Comparison of ENCODE assay signal across 18 cellular contexts in genomic region chr20:40953856-40954255, GRCh38.
A peak's percentile ranks its signal among the peaks of the same experiment; 100 is the strongest.
DNase-seq lines count a peak whose midpoint lies in the region; ATAC-seq and TF ChIP-seq lines count a peak whose summit lies in the region.
"Had no signal": no experiment of that assay in that cellular context is flagged by ENCODE, and none has a peak within 500 bp of the region (broad histone marks: within the 10 kb centered on the region; RNA-seq: fewer than 3 reads in every experiment).

No MANE protein-coding gene starts in this region.

- no peak overlapping the region for H3K27ac Mint-ChIP-seq in activated CD8-positive, alpha-beta T cell treated with anti-CD3 and anti-CD28 coated beads for 36 hours
- no peak overlapping the region for H3K27ac Mint-ChIP-seq in activated CD8-positive, alpha-beta T cell treated with anti-CD3 and anti-CD28 coated beads, Interleukin-2, amount 10 ng/mL, durations not matched to agents 7 days and 5 days
- H3K27ac Mint-ChIP-seq in stimulated activated naive CD8-positive, alpha-beta T cell treated with anti-CD3 and anti-CD28 coated beads, Interleukin-15, Interleukin-2, amounts not matched to agents 100 ng/mL and 50 ng/mL, for 24 hours: peak overlapping the region; percentile 13
- H3K27ac Mint-ChIP-seq in neural progenitor cell: no peak overlapping the region
- no peak overlapping the region for H3K27ac Mint-ChIP-seq in CD8-positive, alpha-beta memory T cell
- H3K27ac Mint-ChIP-seq: stimulated activated memory B cell treated with anti-CD40 and anti-IgM and Interleukin-4, amounts not matched to agents 10 μg/mL and 1 μg/mL and 100 μg/mL, for 72 hours had no signal

- no peak overlapping the region for H2AFZ ChIP-seq in neural progenitor cell (replicated peaks)

- H3K4me3 ChIP-seq in fibroblast of mammary gland (ENCODE audit: control insufficient read depth, low read depth, low read length): no peak overlapping the region
- H3K4me3 ChIP-seq in neural progenitor cell: no peak overlapping the region
- H3K4me3 ChIP-seq in CD8-positive, alpha-beta memory T cell (ENCODE audit: low read length): no peak overlapping the region
- H3K4me3 ChIP-seq: pancreas, upper lobe of left lung had no signal

- H3F3A ChIP-seq in neural progenitor cell (ENCODE audit: low read depth): no peaks in the 10 kb centered on the region

- no peak overlapping the region for H3K9ac ChIP-seq in neural progenitor cell

- CTCF ChIA-PET in activated CD8-positive, alpha-beta T cell treated with anti-CD3 and anti-CD28 coated beads for 36 hours (lab: Charles Lee): interaction anchor here (0.9 to 3.3 kb wide), 5 partner anchors 10 to 265 kb away, joined by 3 to 22 read pairs (median 4); partner anchors contain the start of gene MAFB
- CTCF ChIA-PET in activated CD8-positive, alpha-beta T cell treated with anti-CD3 and anti-CD28 coated beads, Interleukin-2, amount 10 ng/mL, durations not matched to agents 7 days and 5 days (lab: Charles Lee): interaction anchor here (1.7 to 3.7 kb wide), 3 partner anchors 9 to 141 kb away, joined by 3 to 22 read pairs (median 5); no protein-coding TSS in a partner anchor
- CTCF ChIA-PET in CD8-positive, alpha-beta memory T cell (lab: Charles Lee): interaction anchor here (3.5 kb wide), 1 partner anchor 9 kb away, joined by 23 read pairs; no protein-coding TSS in a partner anchor

- H3K9me3 Mint-ChIP-seq in activated CD8-positive, alpha-beta T cell treated with anti-CD3 and anti-CD28 coated beads for 36 hours: no peaks in the 10 kb centered on the region
- H3K9me3 Mint-ChIP-seq in activated CD8-positive, alpha-beta T cell treated with anti-CD3 and anti-CD28 coated beads, Interleukin-2, amount 10 ng/mL, durations not matched to agents 7 days and 5 days (ENCODE audit: insufficient read depth): peaks cover 4% of the 10 kb centered on the region
- H3K9me3 Mint-ChIP-seq in stimulated activated naive CD8-positive, alpha-beta T cell treated with anti-CD3 and anti-CD28 coated beads, Interleukin-15, Interleukin-2, amounts not matched to agents 100 ng/mL and 50 ng/mL, for 24 hours: peaks cover 3% of the 10 kb centered on the region
- H3K9me3 Mint-ChIP-seq in neural progenitor cell: no peaks in the 10 kb centered on the region
- no peaks in the 10 kb centered on the region for H3K9me3 Mint-ChIP-seq in CD8-positive, alpha-beta memory T cell

- intact Hi-C loops in activated CD8-positive, alpha-beta T cell treated with anti-CD3 and anti-CD28 coated beads for 36 hours (cut with micrococcal nuclease): no loop called here

- POLR2A ChIA-PET in activated CD8-positive, alpha-beta T cell treated with anti-CD3 and anti-CD28 coated beads for 36 hours (lab: Charles Lee): no interaction called here
- POLR2A ChIA-PET in activated CD8-positive, alpha-beta T cell treated with anti-CD3 and anti-CD28 coated beads, Interleukin-2, amount 10 ng/mL, durations not matched to agents 7 days and 5 days (lab: Charles Lee): no interaction called here
- POLR2A ChIA-PET in CD8-positive, alpha-beta memory T cell (lab: Charles Lee): no interaction called here

- peak; percentile 20 for DNase-seq in activated CD8-positive, alpha-beta T cell treated with anti-CD3 and anti-CD28 coated beads for 36 hours
- DNase-seq in activated CD8-positive, alpha-beta T cell treated with anti-CD3 and anti-CD28 coated beads, Interleukin-2, amount 10 ng/mL, durations not matched to agents 7 days and 5 days: no peak
- DNase-seq in RPMI7951 (ENCODE audit: low read depth): peak; percentile 86
- peak; percentile 87 for DNase-seq in fibroblast of mammary gland (ENCODE audit: low read depth)
- DNase-seq in neural progenitor cell (ENCODE audit: low spot score): no peak
- DNase-seq in CD8-positive, alpha-beta memory T cell: no peak
- DNase-seq: activated naive CD4-positive, alpha-beta T cell treated with Interleukin-2 at 50 U/mL for 16 hours; brain microvascular endothelial cell; Karpas-422; NCI-H1436; NCI-H2227 treated with DMSO at 0.1 percent for 48 hours; pancreas; small intestine; upper lobe of left lung had no signal

- H3K4me1 Mint-ChIP-seq in activated CD8-positive, alpha-beta T cell treated with anti-CD3 and anti-CD28 coated beads for 36 hours (ENCODE audit: low read depth): no peaks in the 10 kb centered on the region
- H3K4me1 Mint-ChIP-seq in activated CD8-positive, alpha-beta T cell treated with anti-CD3 and anti-CD28 coated beads, Interleukin-2, amount 10 ng/mL, durations not matched to agents 7 days and 5 days (ENCODE audit: low read depth): no peaks in the 10 kb centered on the region
- no peaks in the 10 kb centered on the region for H3K4me1 Mint-ChIP-seq in stimulated activated naive CD8-positive, alpha-beta T cell treated with anti-CD3 and anti-CD28 coated beads, Interleukin-15, Interleukin-2, amounts not matched to agents 100 ng/mL and 50 ng/mL, for 24 hours (ENCODE audit: low read depth)
- H3K4me1 Mint-ChIP-seq in neural progenitor cell: peaks cover 4% of the 10 kb centered on the region
- no peaks in the 10 kb centered on the region for H3K4me1 Mint-ChIP-seq in CD8-positive, alpha-beta memory T cell

- H3K4me2 ChIP-seq in neural progenitor cell: no peak overlapping the region

- no peaks in the 10 kb centered on the region for H3K36me3 ChIP-seq in neural progenitor cell
- H3K36me3 ChIP-seq in CD8-positive, alpha-beta memory T cell (ENCODE audit: insufficient read depth, low read length): no peaks in the 10 kb centered on the region
- H3K36me3 ChIP-seq: brain microvascular endothelial cell, pancreas, upper lobe of left lung had no signal

- no peaks in the 10 kb centered on the region for H4K20me1 ChIP-seq in neural progenitor cell (ENCODE audit: low read depth)

- TF ChIP-seq CTCF in activated CD8-positive, alpha-beta T cell treated with anti-CD3 and anti-CD28 coated beads for 36 hours (IDR thresholded peaks at IDR 0.05): no peak
- TF ChIP-seq CTCF in fibroblast of mammary gland (conservative IDR thresholded peaks at IDR 0.05; ENCODE audit: control insufficient read depth, insufficient read depth, low read depth, low read length): no peak
- no peak for TF ChIP-seq CTCF in neural progenitor cell (IDR thresholded peaks at IDR 0.05)

- H3K27ac ChIP-seq in neural progenitor cell: no peak overlapping the region
- no peak overlapping the region for H3K27ac ChIP-seq in CD8-positive, alpha-beta memory T cell (ENCODE audit: low read depth, low read length)
- H3K27ac ChIP-seq: brain microvascular endothelial cell, pancreas, upper lobe of left lung had no signal

- H3K9me3 ChIP-seq in neural progenitor cell (ENCODE audit: low read depth): no peaks in the 10 kb centered on the region
- H3K9me3 ChIP-seq in CD8-positive, alpha-beta memory T cell (ENCODE audit: low read length): no peaks in the 10 kb centered on the region
- H3K9me3 ChIP-seq: pancreas, upper lobe of left lung had no signal

- no peaks in the 10 kb centered on the region for H3K27me3 Mint-ChIP-seq in activated CD8-positive, alpha-beta T cell treated with anti-CD3 and anti-CD28 coated beads for 36 hours
- peaks cover 18% of the 10 kb centered on the region for H3K27me3 Mint-ChIP-seq in activated CD8-positive, alpha-beta T cell treated with anti-CD3 and anti-CD28 coated beads, Interleukin-2, amount 10 ng/mL, durations not matched to agents 7 days and 5 days (ENCODE audit: low read depth)
- no peaks in the 10 kb centered on the region for H3K27me3 Mint-ChIP-seq in stimulated activated naive CD8-positive, alpha-beta T cell treated with anti-CD3 and anti-CD28 coated beads, Interleukin-15, Interleukin-2, amounts not matched to agents 100 ng/mL and 50 ng/mL, for 24 hours
- peaks cover 10% of the 10 kb centered on the region for H3K27me3 Mint-ChIP-seq in neural progenitor cell (ENCODE audit: insufficient read depth, low read depth)
- H3K27me3 Mint-ChIP-seq in CD8-positive, alpha-beta memory T cell: peaks cover 0 to 9% of the 10 kb centered on the region in 2 donors
- H3K27me3 Mint-ChIP-seq: stimulated activated memory B cell treated with anti-CD40 and anti-IgM and Interleukin-4, amounts not matched to agents 10 μg/mL and 1 μg/mL and 100 μg/mL, for 72 hours had no signal

- peak; percentile 56 for ATAC-seq in activated CD8-positive, alpha-beta T cell treated with anti-CD3 and anti-CD28 coated beads for 36 hours
- ATAC-seq in activated CD8-positive, alpha-beta T cell treated with anti-CD3 and anti-CD28 coated beads, Interleukin-2, amount 10 ng/mL, durations not matched to agents 7 days and 5 days: no peak
- ATAC-seq in GM21390 (IDR thresholded peaks at IDR 0.05; ENCODE audit: unreplicated experiment): no peak
- ATAC-seq: left lobe of liver; pancreas; stimulated activated memory B cell treated with anti-CD40 and anti-IgM and Interleukin-4, amounts not matched to agents 10 μg/mL and 1 μg/mL and 100 μg/mL, for 72 hours had no signal

- no peak overlapping the region for H3K4me3 Mint-ChIP-seq in activated CD8-positive, alpha-beta T cell treated with anti-CD3 and anti-CD28 coated beads for 36 hours
- H3K4me3 Mint-ChIP-seq in activated CD8-positive, alpha-beta T cell treated with anti-CD3 and anti-CD28 coated beads, Interleukin-2, amount 10 ng/mL, durations not matched to agents 7 days and 5 days: no peak overlapping the region
- H3K4me3 Mint-ChIP-seq in stimulated activated naive CD8-positive, alpha-beta T cell treated with anti-CD3 and anti-CD28 coated beads, Interleukin-15, Interleukin-2, amounts not matched to agents 100 ng/mL and 50 ng/mL, for 24 hours: no peak overlapping the region
- H3K4me3 Mint-ChIP-seq in neural progenitor cell: no peak overlapping the region
- H3K4me3 Mint-ChIP-seq in CD8-positive, alpha-beta memory T cell: no peak overlapping the region
- H3K4me3 Mint-ChIP-seq: stimulated activated memory B cell treated with anti-CD40 and anti-IgM and Interleukin-4, amounts not matched to agents 10 μg/mL and 1 μg/mL and 100 μg/mL, for 72 hours had no signal

- H3K79me2 ChIP-seq in neural progenitor cell (ENCODE audit: low read depth): no peaks in the 10 kb centered on the region

- H3K36me3 Mint-ChIP-seq in activated CD8-positive, alpha-beta T cell treated with anti-CD3 and anti-CD28 coated beads for 36 hours (ENCODE audit: low read depth): no peaks in the 10 kb centered on the region
- no peaks in the 10 kb centered on the region for H3K36me3 Mint-ChIP-seq in activated CD8-positive, alpha-beta T cell treated with anti-CD3 and anti-CD28 coated beads, Interleukin-2, amount 10 ng/mL, durations not matched to agents 7 days and 5 days (ENCODE audit: low read depth)
- H3K36me3 Mint-ChIP-seq in stimulated activated naive CD8-positive, alpha-beta T cell treated with anti-CD3 and anti-CD28 coated beads, Interleukin-15, Interleukin-2, amounts not matched to agents 100 ng/mL and 50 ng/mL, for 24 hours (ENCODE audit: low read depth): no peaks in the 10 kb centered on the region
- no peaks in the 10 kb centered on the region for H3K36me3 Mint-ChIP-seq in neural progenitor cell
- H3K36me3 Mint-ChIP-seq in CD8-positive, alpha-beta memory T cell: peaks cover 0 to 4% (median 0%) of the 10 kb centered on the region in 3 donors
- H3K36me3 Mint-ChIP-seq: stimulated activated memory B cell treated with anti-CD40 and anti-IgM and Interleukin-4, amounts not matched to agents 10 μg/mL and 1 μg/mL and 100 μg/mL, for 72 hours had no signal

- H3K27me3 ChIP-seq in neural progenitor cell: no peaks in the 10 kb centered on the region
- H3K27me3 ChIP-seq in CD8-positive, alpha-beta memory T cell (ENCODE audit: insufficient read depth, low read length, poor library complexity, severe bottlenecking): no peaks in the 10 kb centered on the region
- H3K27me3 ChIP-seq: brain microvascular endothelial cell, pancreas, upper lobe of left lung had no signal

- peaks cover 4% of the 10 kb centered on the region for H3K4me1 ChIP-seq in neural progenitor cell
- no peaks in the 10 kb centered on the region for H3K4me1 ChIP-seq in CD8-positive, alpha-beta memory T cell (ENCODE audit: insufficient read depth, low read length)
- H3K4me1 ChIP-seq: pancreas, upper lobe of left lung had no signal

Comparison
In these comparisons a context has a peak if more than half of its experiments do, and no peak if none do; other contexts are left out.
1. DNase-seq: peak in activated CD8-positive, alpha-beta T cell treated with anti-CD3 and anti-CD28 coated beads for 36 hours (single experiment), RPMI7951 (single experiment) and fibroblast of mammary gland (single experiment); none in activated CD8-positive, alpha-beta T cell treated with anti-CD3 and anti-CD28 coated beads, Interleukin-2, amount 10 ng/mL, durations not matched to agents 7 days and 5 days (single experiment), neural progenitor cell (single experiment) and CD8-positive, alpha-beta memory T cell (0 of 5).